29 cellular contexts compared by ENCODE assay signal in the genomic region with DNA sequence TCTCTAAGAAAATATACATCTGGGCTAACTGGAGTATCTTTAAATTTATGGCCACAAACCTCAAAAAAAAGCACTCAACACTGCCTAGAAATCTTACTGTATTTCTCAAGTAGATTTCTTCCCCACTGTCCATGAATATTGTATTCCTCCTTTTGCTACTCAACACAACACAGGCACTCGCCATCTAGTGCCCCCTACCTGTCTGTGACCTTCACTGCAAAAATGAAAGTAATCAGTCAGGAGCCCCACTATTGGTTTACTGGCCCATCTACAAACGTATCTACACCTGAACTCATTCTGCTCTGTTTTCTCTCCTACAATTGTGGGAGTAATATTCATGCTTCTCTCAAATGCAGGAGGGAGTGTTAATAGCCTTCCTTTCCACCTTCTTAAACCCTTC. TPM values are rescaled to one million over a fixed set of nuclear protein-coding genes. Genes with fewer than 3 reads are reported as not detected.
DNase-seq lines count a peak whose midpoint lies in the region; ATAC-seq and TF ChIP-seq lines count a peak whose summit lies in the region.
"Had no signal": no experiment of that assay in that cellular context is flagged by ENCODE, and none has a peak within 500 bp of the region (broad histone marks: within the 10 kb centered on the region; RNA-seq: fewer than 3 reads in every experiment).

No MANE protein-coding gene starts in this region.

- H3K9me3 Mint-ChIP-seq in activated CD8-positive, alpha-beta T cell treated with anti-CD3 and anti-CD28 coated beads for 36 hours, result no peaks in the 10 kb centered on the region
- peaks cover 11% of the 10 kb centered on the region for H3K9me3 Mint-ChIP-seq in activated CD8-positive, alpha-beta T cell treated with anti-CD3 and anti-CD28 coated beads, Interleukin-2, amount 10 ng/mL, durations not matched to agents 7 days and 5 days (ENCODE audit: insufficient read depth)
- H3K9me3 Mint-ChIP-seq in progenitor cell of endocrine pancreas (ENCODE audit: low read depth), result no peaks in the 10 kb centered on the region
- H3K9me3 Mint-ChIP-seq: neural crest cell; stimulated activated naive CD8-positive, alpha-beta T cell treated with anti-CD3 and anti-CD28 coated beads, Interleukin-15, Interleukin-2, amounts not matched to agents 100 ng/mL and 50 ng/mL, for 24 hours had no signal

- H3K27ac ChIP-seq in tibial artery, result no peak overlapping the region
- H3K27ac ChIP-seq: epithelial cell of prostate, Peyer's patch, SJCRH30, thyroid gland had no signal

- no peaks in the 10 kb centered on the region for H3K36me3 ChIP-seq in tibial artery
- H3K36me3 ChIP-seq: Peyer's patch, SJCRH30, thyroid gland had no signal

- in situ Hi-C loops in SK-MEL-5 (cut with HindIII; ENCODE audit: low pct_unique_long_range_greater_than_20kb, low sequenced_read_pairs), result no loop called here

- ATAC-seq in activated CD8-positive, alpha-beta T cell treated with anti-CD3 and anti-CD28 coated beads for 36 hours, result no peak
- no peak for ATAC-seq in activated CD8-positive, alpha-beta T cell treated with anti-CD3 and anti-CD28 coated beads, Interleukin-2, amount 10 ng/mL, durations not matched to agents 7 days and 5 days
- ATAC-seq: sciatic nerve had no signal

- POLR2A ChIA-PET in activated CD8-positive, alpha-beta T cell treated with anti-CD3 and anti-CD28 coated beads for 36 hours (lab: Charles Lee), result no interaction called here
- POLR2A ChIA-PET in activated CD8-positive, alpha-beta T cell treated with anti-CD3 and anti-CD28 coated beads, Interleukin-2, amount 10 ng/mL, durations not matched to agents 7 days and 5 days (lab: Charles Lee), result no interaction called here

- no peak overlapping the region for H3K4me3 ChIP-seq in LNCaP clone FGC (ENCODE audit: low read depth, low read length)
- H3K4me3 ChIP-seq in tibial artery, result no peak overlapping the region
- H3K4me3 ChIP-seq: Peyer's patch, SJCRH30, thyroid gland had no signal

- no peaks in the 10 kb centered on the region for H3K36me3 Mint-ChIP-seq in activated CD8-positive, alpha-beta T cell treated with anti-CD3 and anti-CD28 coated beads for 36 hours (ENCODE audit: low read depth)
- H3K36me3 Mint-ChIP-seq in activated CD8-positive, alpha-beta T cell treated with anti-CD3 and anti-CD28 coated beads, Interleukin-2, amount 10 ng/mL, durations not matched to agents 7 days and 5 days (ENCODE audit: low read depth), result peaks cover 16% of the 10 kb centered on the region
- H3K36me3 Mint-ChIP-seq in progenitor cell of endocrine pancreas (ENCODE audit: insufficient read depth), result no peaks in the 10 kb centered on the region
- H3K36me3 Mint-ChIP-seq: brain had no signal

- no peaks in the 10 kb centered on the region for H3K27me3 ChIP-seq in tibial artery
- H3K27me3 ChIP-seq: Peyer's patch, SJCRH30, thyroid gland had no signal

- peaks cover 0 to 6% (median 0%) of the 10 kb centered on the region in 3 donors for H3K9me3 ChIP-seq in tibial artery
- H3K9me3 ChIP-seq: Peyer's patch, SJCRH30, thyroid gland had no signal

- intact Hi-C loops in activated CD8-positive, alpha-beta T cell treated with anti-CD3 and anti-CD28 coated beads for 36 hours (cut with micrococcal nuclease), result no loop called here
- intact Hi-C loops in tibial artery (cut with DNase I; ENCODE audit: low total_unique reads), result no loop called here

- CTCF ChIA-PET in activated CD8-positive, alpha-beta T cell treated with anti-CD3 and anti-CD28 coated beads for 36 hours (lab: Charles Lee), result interaction anchor here (1.4 kb wide), 1 partner anchor 50 kb away, joined by 3 read pairs; no protein-coding TSS in a partner anchor
- CTCF ChIA-PET in activated CD8-positive, alpha-beta T cell treated with anti-CD3 and anti-CD28 coated beads, Interleukin-2, amount 10 ng/mL, durations not matched to agents 7 days and 5 days (lab: Charles Lee), result interaction anchor here (1.0 to 1.3 kb wide), 2 partner anchors 19 to 57 kb away, joined by 3 read pairs; no protein-coding TSS in a partner anchor

- no peak overlapping the region for H3K4me3 Mint-ChIP-seq in activated CD8-positive, alpha-beta T cell treated with anti-CD3 and anti-CD28 coated beads for 36 hours
- no peak overlapping the region for H3K4me3 Mint-ChIP-seq in activated CD8-positive, alpha-beta T cell treated with anti-CD3 and anti-CD28 coated beads, Interleukin-2, amount 10 ng/mL, durations not matched to agents 7 days and 5 days
- H3K4me3 Mint-ChIP-seq in progenitor cell of endocrine pancreas (ENCODE audit: low read depth), result no peak overlapping the region
- H3K4me3 Mint-ChIP-seq: brain; neural crest cell; stimulated activated naive CD8-positive, alpha-beta T cell treated with anti-CD3 and anti-CD28 coated beads, Interleukin-15, Interleukin-2, amounts not matched to agents 100 ng/mL and 50 ng/mL, for 24 hours had no signal

- peak; percentile 19 for TF ChIP-seq CTCF in activated CD8-positive, alpha-beta T cell treated with anti-CD3 and anti-CD28 coated beads for 36 hours (IDR thresholded peaks at IDR 0.05)
- 0 out of 2 replicates have a peak, but pooled peaks have one; percentile 16 for TF ChIP-seq CTCF in LNCaP clone FGC (IDR thresholded peaks at IDR 0.05; ENCODE audit: control insufficient read depth, extremely low read depth, insufficient read depth)
- TF ChIP-seq CTCF in tibial artery (IDR thresholded peaks at IDR 0.05), result no peak
- TF ChIP-seq CTCF in progenitor cell of endocrine pancreas (IDR thresholded peaks at IDR 0.05; ENCODE audit: unreplicated experiment), result no peak

- H3K4me1 ChIP-seq in tibial artery, result no peaks in the 10 kb centered on the region
- H3K4me1 ChIP-seq: Peyer's patch, SJCRH30 had no signal

- no peaks in the 10 kb centered on the region for H3K27me3 Mint-ChIP-seq in activated CD8-positive, alpha-beta T cell treated with anti-CD3 and anti-CD28 coated beads for 36 hours
- H3K27me3 Mint-ChIP-seq in activated CD8-positive, alpha-beta T cell treated with anti-CD3 and anti-CD28 coated beads, Interleukin-2, amount 10 ng/mL, durations not matched to agents 7 days and 5 days (ENCODE audit: low read depth), result no peaks in the 10 kb centered on the region
- peaks cover 3% of the 10 kb centered on the region for H3K27me3 Mint-ChIP-seq in progenitor cell of endocrine pancreas
- H3K27me3 Mint-ChIP-seq: stimulated activated naive CD8-positive, alpha-beta T cell treated with anti-CD3 and anti-CD28 coated beads, Interleukin-15, Interleukin-2, amounts not matched to agents 100 ng/mL and 50 ng/mL, for 24 hours had no signal

- no peak overlapping the region for H3K27ac Mint-ChIP-seq in activated CD8-positive, alpha-beta T cell treated with anti-CD3 and anti-CD28 coated beads for 36 hours
- H3K27ac Mint-ChIP-seq in activated CD8-positive, alpha-beta T cell treated with anti-CD3 and anti-CD28 coated beads, Interleukin-2, amount 10 ng/mL, durations not matched to agents 7 days and 5 days, result no peak overlapping the region
- no peak overlapping the region for H3K27ac Mint-ChIP-seq in progenitor cell of endocrine pancreas
- H3K27ac Mint-ChIP-seq: brain; stimulated activated naive CD8-positive, alpha-beta T cell treated with anti-CD3 and anti-CD28 coated beads, Interleukin-15, Interleukin-2, amounts not matched to agents 100 ng/mL and 50 ng/mL, for 24 hours had no signal

- H3K4me1 Mint-ChIP-seq in activated CD8-positive, alpha-beta T cell treated with anti-CD3 and anti-CD28 coated beads for 36 hours (ENCODE audit: low read depth), result peaks cover 20% of the 10 kb centered on the region
- H3K4me1 Mint-ChIP-seq in activated CD8-positive, alpha-beta T cell treated with anti-CD3 and anti-CD28 coated beads, Interleukin-2, amount 10 ng/mL, durations not matched to agents 7 days and 5 days (ENCODE audit: low read depth), result peaks cover 45% of the 10 kb centered on the region
- no peaks in the 10 kb centered on the region for H3K4me1 Mint-ChIP-seq in progenitor cell of endocrine pancreas (ENCODE audit: low read depth)
- H3K4me1 Mint-ChIP-seq: brain, neural crest cell had no signal

- no peak for DNase-seq in activated CD8-positive, alpha-beta T cell treated with anti-CD3 and anti-CD28 coated beads for 36 hours
- DNase-seq in activated CD8-positive, alpha-beta T cell treated with anti-CD3 and anti-CD28 coated beads, Interleukin-2, amount 10 ng/mL, durations not matched to agents 7 days and 5 days, result no peak
- no peak for DNase-seq in LNCaP clone FGC (ENCODE audit: low read depth)
- peak; percentile 30 for DNase-seq in SK-MEL-5 (ENCODE audit: low read depth, low spot score)
- no peak for DNase-seq in effector CD8-positive, alpha-beta T cell (lab: John Stamatoyannopoulos, UW)
- no peak for DNase-seq in tibial artery
- no peak for DNase-seq in stimulated activated CD4-positive, alpha-beta T cell treated with anti-CD3 and anti-CD28 coated beads, Interleukin-4, amount 100 ng/mL, for 1 hour
- no peak for DNase-seq in progenitor cell of endocrine pancreas (ENCODE audit: low spot score, unreplicated experiment)
- DNase-seq: activated CD4-positive, alpha-beta T cell treated with anti-CD3 and anti-CD28 coated beads for 1 hour; activated T-cell treated with anti-CD3 and anti-CD28 coated beads, Interleukin-2, amount 50 U/mL, for 1 hour; DMS79 treated with DMSO at 0.1 percent for 48 hours; head of caudate nucleus; Kasumi-1; NCI-H1105 treated with DMSO at 0.1 percent for 48 hours; NCI-H2081; NCI-H226; NCI-H748 treated with DMSO at 0.1 percent for 48 hours; Peyer's patch; SJCRH30; T-helper 1 cell; thyroid gland had no signal

RNA-seq across cellular contexts. Expression of a gene that starts 58.3 kb away (rescaled TPM):
- under 1 TPM in 1 of 2 experiments, not detected in 1; 0.32 TPM for total RNA-seq in activated CD8-positive, alpha-beta T cell treated with anti-CD3 and anti-CD28 coated beads for 36 hours
- 1 to 10 TPM; 1.9 to 2.9 TPM for total RNA-seq in activated CD8-positive, alpha-beta T cell treated with anti-CD3 and anti-CD28 coated beads, Interleukin-2, amount 10 ng/mL, durations not matched to agents 7 days and 5 days
- total RNA-seq in SK-MEL-5 (2014; rRNA removed; shearing (Covaris generic)), result not detected in 2 replicates
- not detected in 2 replicates for polyA plus RNA-seq in SK-MEL-5 (2015; cell fraction: cytosol; rRNA removed)
- polyA plus RNA-seq in SK-MEL-5 (2015; cell fraction: nucleus; rRNA removed), result not detected in 2 replicates
- not detected in 2 replicates for total RNA-seq in progenitor cell of endocrine pancreas
- total RNA-seq: A172, chondrocyte, lung microvascular endothelial cell, neural crest cell, SJCRH30 had no signal

Comparison
In these comparisons a context has a peak if more than half of its experiments do, and no peak if none do; other contexts are left out.
1. CTCF ChIP-seq: peak in activated CD8-positive, alpha-beta T cell treated with anti-CD3 and anti-CD28 coated beads for 36 hours (single experiment) and LNCaP clone FGC (single experiment); none in tibial artery (0 of 2) and progenitor cell of endocrine pancreas (single experiment).